1 cellular context compared by ENCODE assay signal in the genomic region with DNA sequence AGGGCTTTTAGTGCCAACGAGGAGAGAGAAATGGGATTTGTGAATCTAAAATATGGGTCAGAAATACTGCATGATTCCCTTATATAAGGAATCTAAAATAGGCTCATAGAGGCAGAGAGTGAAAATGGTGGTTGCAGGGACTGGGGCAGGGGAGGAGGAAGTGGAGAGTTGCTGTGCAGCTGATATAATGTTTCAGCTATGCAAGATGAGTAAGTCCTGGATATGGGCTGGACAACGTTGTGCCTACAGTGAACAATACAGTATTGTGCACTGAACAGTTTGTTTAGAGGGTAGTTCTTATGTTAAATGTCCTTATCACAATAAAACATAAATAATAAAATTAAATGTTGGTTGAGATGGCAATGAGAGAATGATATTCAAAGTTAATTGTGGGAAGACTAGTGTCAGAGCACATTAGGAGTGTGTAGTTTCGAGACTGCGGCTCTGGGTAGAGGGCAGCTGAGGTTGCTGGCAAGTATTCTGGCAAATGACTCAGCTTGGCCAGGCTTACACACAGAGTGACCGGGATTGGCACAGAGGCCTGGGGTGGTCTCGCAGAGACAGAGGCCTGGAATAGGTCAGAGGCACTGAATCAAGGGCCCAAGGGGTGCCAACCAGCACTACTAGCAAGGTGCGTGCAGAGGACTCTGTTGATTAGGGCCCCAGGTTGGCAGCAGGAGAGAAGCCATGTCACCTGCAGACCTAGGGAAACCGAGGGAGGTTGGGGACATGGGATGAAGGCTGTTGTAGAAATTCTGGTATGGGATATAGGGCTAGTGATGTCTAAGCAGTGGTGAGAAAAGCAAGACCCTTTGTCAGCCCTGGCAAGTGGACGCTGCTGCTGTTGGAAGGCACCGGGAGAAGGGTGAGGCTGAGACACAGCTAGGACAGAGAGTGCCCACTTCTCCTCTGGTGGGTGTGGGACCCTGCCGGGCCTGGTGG.
TF ChIP-seq lines count a peak whose summit lies in the region.

No MANE protein-coding gene starts in this region.

TF ChIP-seq in IMR-90, 13 proteins besides CTCF, POLR2A, EP300 and RAD21 (continued from another document):
- peak; percentile 53; the same call in 1 of the 2 replicates for TF ChIP-seq FOS (IDR thresholded peaks at IDR 0.05; ENCODE audit: low read depth, low read length)
TF ChIP-seq in IMR-90: peak in this region for 4.
